18 cellular contexts compared by ENCODE assay signal in the genomic region with DNA sequence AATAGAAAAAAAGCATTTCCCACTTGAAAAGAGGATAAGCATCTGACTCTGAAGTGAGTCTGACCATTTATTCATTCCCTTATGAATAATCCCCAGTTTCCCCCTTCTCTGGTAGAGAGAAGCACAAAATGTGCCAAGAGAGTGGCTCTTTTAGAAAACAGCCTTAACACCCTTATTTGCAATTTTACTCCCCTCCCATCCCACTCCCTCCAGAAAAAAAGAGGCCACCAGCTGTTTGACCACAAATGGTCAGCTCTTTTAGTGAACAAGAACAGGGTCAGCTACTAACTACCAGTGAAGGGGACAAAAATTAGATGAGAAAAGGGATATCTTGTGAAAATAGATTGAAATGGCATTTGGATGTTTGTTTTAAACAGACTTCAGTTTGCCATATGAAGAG.
"Had no signal": no experiment of that assay in that cellular context is flagged by ENCODE, and none has a peak within 500 bp of the region (broad histone marks: within the 10 kb centered on the region; RNA-seq: fewer than 3 reads in every experiment).

No MANE protein-coding gene starts in this region.

- H3K27me3 ChIP-seq: foreskin keratinocyte, heart left ventricle, neutrophil, tibial artery, upper lobe of right lung, vagina had no signal

- DNase-seq: cerebellar nuclear complex; erythroblast; foreskin keratinocyte; heart left ventricle; hippocampal formation; left colon; mucosa of descending colon; posterior cingulate gyrus; right cardiac atrium; stimulated activated CD4-positive, alpha-beta T cell treated with anti-CD3 and anti-CD28 coated beads, Interleukin-4, amount 100 ng/mL, for 1 hour; tibial artery; upper lobe of right lung had no signal

- H3K4me3 ChIP-seq: heart left ventricle, mucosa of descending colon, tibial artery, upper lobe of right lung, vagina had no signal

- H3K27ac ChIP-seq: foreskin keratinocyte, heart left ventricle, neutrophil, tibial artery, upper lobe of right lung, vagina had no signal

- H3K36me3 Mint-ChIP-seq: natural killer cell treated with Interleukin-12 subunit alpha and Interleukin-12 subunit beta and Interleukin-15 and Interleukin-18, amount 100 ng/mL, for 72 hours; stimulated activated memory B cell treated with anti-CD40 and anti-IgM and Interleukin-4, amounts not matched to agents 10 μg/mL and 1 μg/mL and 100 μg/mL, for 72 hours had no signal

- H3K4me1 ChIP-seq: foreskin keratinocyte, upper lobe of right lung had no signal

- H3K4me3 Mint-ChIP-seq: dendritic cell treated with granulocyte-macrophage colony-stimulating factor and Interleukin-4, amounts not matched to agents 40 ng/mL and 50 ng/mL, for 4 days; natural killer cell treated with Interleukin-12 subunit alpha and Interleukin-12 subunit beta and Interleukin-15 and Interleukin-18, amount 100 ng/mL, for 72 hours; stimulated activated memory B cell treated with anti-CD40 and anti-IgM and Interleukin-4, amounts not matched to agents 10 μg/mL and 1 μg/mL and 100 μg/mL, for 72 hours; stimulated activated naive CD8-positive, alpha-beta T cell treated with anti-CD3 and anti-CD28 coated beads, Interleukin-15, Interleukin-2, amounts not matched to agents 100 ng/mL and 50 ng/mL, for 24 hours had no signal

- H3K9me3 Mint-ChIP-seq: stimulated activated memory B cell treated with anti-CD40 and anti-IgM and Interleukin-4, amounts not matched to agents 10 μg/mL and 1 μg/mL and 100 μg/mL, for 72 hours had no signal

- H3K27me3 Mint-ChIP-seq: dendritic cell treated with granulocyte-macrophage colony-stimulating factor and Interleukin-4, amounts not matched to agents 40 ng/mL and 50 ng/mL, for 4 days; natural killer cell treated with Interleukin-12 subunit alpha and Interleukin-12 subunit beta and Interleukin-15 and Interleukin-18, amount 100 ng/mL, for 72 hours; stimulated activated memory B cell treated with anti-CD40 and anti-IgM and Interleukin-4, amounts not matched to agents 10 μg/mL and 1 μg/mL and 100 μg/mL, for 72 hours; stimulated activated naive CD8-positive, alpha-beta T cell treated with anti-CD3 and anti-CD28 coated beads, Interleukin-15, Interleukin-2, amounts not matched to agents 100 ng/mL and 50 ng/mL, for 24 hours had no signal

- H3K27ac Mint-ChIP-seq: dendritic cell treated with granulocyte-macrophage colony-stimulating factor and Interleukin-4, amounts not matched to agents 40 ng/mL and 50 ng/mL, for 4 days; natural killer cell treated with Interleukin-12 subunit alpha and Interleukin-12 subunit beta and Interleukin-15 and Interleukin-18, amount 100 ng/mL, for 72 hours; stimulated activated memory B cell treated with anti-CD40 and anti-IgM and Interleukin-4, amounts not matched to agents 10 μg/mL and 1 μg/mL and 100 μg/mL, for 72 hours; stimulated activated naive CD8-positive, alpha-beta T cell treated with anti-CD3 and anti-CD28 coated beads, Interleukin-15, Interleukin-2, amounts not matched to agents 100 ng/mL and 50 ng/mL, for 24 hours had no signal

- H3K4me1 Mint-ChIP-seq: stimulated activated memory B cell treated with anti-CD40 and anti-IgM and Interleukin-4, amounts not matched to agents 10 μg/mL and 1 μg/mL and 100 μg/mL, for 72 hours had no signal

- H3K9me3 ChIP-seq: neutrophil, tibial artery, upper lobe of right lung, vagina had no signal

- H3K36me3 ChIP-seq: neutrophil, upper lobe of right lung had no signal
